Comparison of ENCODE assay signal across 9 cellular contexts in the genomic region with DNA sequence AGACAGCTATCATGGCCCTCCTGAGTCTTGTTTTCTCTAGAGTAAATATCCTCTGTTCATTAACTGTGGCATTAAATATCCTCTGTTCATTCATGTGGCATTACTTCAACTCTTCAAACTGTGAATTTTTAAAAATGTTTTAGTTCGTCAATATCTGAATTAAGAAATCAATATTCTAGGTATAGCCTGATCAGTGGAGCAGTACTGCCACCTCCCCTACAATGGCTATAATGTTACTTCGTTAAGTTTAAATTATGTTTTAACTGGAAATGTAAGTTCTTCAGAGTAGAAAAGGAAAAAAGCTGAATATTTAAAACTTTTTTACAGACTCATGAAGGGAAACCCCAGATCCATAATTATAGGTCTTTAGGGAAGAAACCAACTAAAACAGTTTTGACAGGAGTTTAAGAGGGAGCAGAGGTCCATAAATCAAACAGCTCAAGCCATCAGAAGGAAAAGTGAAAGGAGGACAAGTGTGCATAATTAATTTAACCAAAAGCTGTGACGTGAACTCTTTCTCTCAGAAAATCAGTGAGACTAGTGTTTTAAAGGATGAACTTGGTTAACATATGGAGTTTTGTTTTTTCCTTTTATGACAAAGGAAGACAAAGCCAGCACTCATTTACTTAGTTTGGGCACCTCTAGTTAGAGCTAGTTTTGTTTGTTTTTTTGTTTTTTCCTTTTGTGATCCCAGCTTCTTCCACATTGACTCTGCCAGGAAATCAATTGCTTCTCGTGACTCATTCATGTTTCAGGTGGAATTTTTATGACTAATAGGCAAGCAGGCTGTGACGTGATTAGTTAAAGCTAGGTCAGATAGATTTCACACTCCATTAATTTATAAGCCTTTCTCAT. TPM values are rescaled to one million over a fixed set of nuclear protein-coding genes. Genes with fewer than 3 reads are reported as not detected.
A peak's percentile ranks its signal among the peaks of the same experiment; 100 is the strongest.
DNase-seq lines count a peak whose midpoint lies in the region; ATAC-seq and TF ChIP-seq lines count a peak whose summit lies in the region.
"Had no signal": no experiment of that assay in that cellular context is flagged by ENCODE, and none has a peak within 500 bp of the region (broad histone marks: within the 10 kb centered on the region; RNA-seq: fewer than 3 reads in every experiment).

No MANE protein-coding gene starts in this region.

- ATAC-seq in naive B cell (ENCODE audit: low read depth in 2 of 2) (no peak), HG02870 (IDR thresholded peaks at IDR 0.05; ENCODE audit: unreplicated experiment) (no peak)

- peak overlapping the region in 4 of 6 donors; percentile 14 to 81 (median 34) for H3K27ac Mint-ChIP-seq in naive B cell

- DNase-seq in EL (peak; percentile 85), HS-27A (ENCODE audit: low read depth) (peak; percentile 46), breast epithelium (ENCODE audit: low spot score in 2 of 2) (no peak), naive B cell (no peak), NCI-H510A (lab: John Stamatoyannopoulos, UW) (no peak), NCI-H2029 (lab: John Stamatoyannopoulos, UW) (no peak)
- DNase-seq in stimulated activated CD4-positive, alpha-beta T cell treated with anti-CD3 and anti-CD28 coated beads, Interleukin-2, amount 100 ng/mL, for 24 hours = no peak
- DNase-seq: stimulated activated CD4-positive, alpha-beta T cell treated with anti-CD3 and anti-CD28 coated beads, Interleukin-4, amount 100 ng/mL, for 1 hour had no signal

- no peak for TF ChIP-seq CTCF in breast epithelium (IDR thresholded peaks at IDR 0.05)

- no peaks in the 10 kb centered on the region for H3K36me3 ChIP-seq in breast epithelium

- peaks cover 16 to 25% (median 23%) of the 10 kb centered on the region in 3 donors for H3K4me1 Mint-ChIP-seq in naive B cell

- TF ChIP-seq POLR2A in breast epithelium (IDR thresholded peaks at IDR 0.05) = no peak

- H3K4me1 ChIP-seq in breast epithelium = no peaks in the 10 kb centered on the region

- no peaks in the 10 kb centered on the region for H3K9me3 ChIP-seq in breast epithelium

- no peaks in the 10 kb centered on the region for H3K36me3 Mint-ChIP-seq in naive B cell

- no peaks in the 10 kb centered on the region for H3K9me3 Mint-ChIP-seq in naive B cell

- intact Hi-C loops in breast epithelium (cut with DNase I; ENCODE audit: low total_unique reads) = no loop called here

- no peaks in the 10 kb centered on the region for H3K27me3 Mint-ChIP-seq in naive B cell

- H3K4me3 ChIP-seq in breast epithelium = no peak overlapping the region

- no peak overlapping the region for H3K4me3 Mint-ChIP-seq in naive B cell

- peak overlapping the region; percentile 65 to 70 for H3K27ac ChIP-seq in breast epithelium

- no peaks in the 10 kb centered on the region for H3K27me3 ChIP-seq in breast epithelium

RNA-seq across cellular contexts. Expression of gene RBBP8, which starts 44.9 kb away (rescaled TPM):
- total RNA-seq in breast epithelium = 100 to 1,000 TPM in 1 of 3 donors, 10 to 100 TPM in 2; 19.4 to 117 (median 76.4) TPM
- 10 to 100 TPM in 3 of 6 donors, 1 to 10 TPM in 3; 6.4 to 12.3 (median 9.9) TPM for polyA plus RNA-seq in naive B cell (ENCODE audit: low read depth in 6 of 6)

Comparison
In these comparisons a context has a peak if more than half of its experiments do, and no peak if none do; other contexts are left out.
1. DNase-seq: peak in EL (single experiment) and HS-27A (single experiment); none in breast epithelium (0 of 2), naive B cell (single experiment), NCI-H510A (single experiment), stimulated activated CD4-positive, alpha-beta T cell treated with anti-CD3 and anti-CD28 coated beads, Interleukin-2, amount 100 ng/mL, for 24 hours (0 of 2) and NCI-H2029 (single experiment).